10 cellular contexts compared by ENCODE assay signal in the genomic region with DNA sequence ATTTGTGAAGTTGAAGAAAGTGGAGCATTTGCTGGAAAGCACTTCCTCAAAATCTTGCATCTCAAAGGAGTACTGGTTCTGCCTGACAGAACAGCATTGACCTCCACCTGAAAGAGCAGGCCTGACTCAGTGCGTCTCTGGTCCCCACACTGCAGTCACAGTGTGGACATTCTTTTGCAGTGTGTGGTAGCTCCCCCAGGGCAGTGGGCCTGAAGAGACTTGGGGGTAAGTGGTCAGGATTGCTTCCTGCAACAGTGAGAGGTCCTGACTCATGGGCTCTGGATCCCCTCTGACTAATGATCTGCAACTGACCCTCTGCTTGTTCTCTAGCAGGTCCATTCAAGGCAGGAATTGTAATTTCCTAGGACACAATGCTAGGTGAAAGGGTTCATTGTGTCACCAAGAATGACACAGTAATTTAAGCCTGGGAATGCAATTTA.
DNase-seq lines count a peak whose midpoint lies in the region; ATAC-seq lines count a peak whose summit lies in the region.
"Had no signal": no experiment of that assay in that cellular context is flagged by ENCODE, and none has a peak within 500 bp of the region (broad histone marks: within the 10 kb centered on the region; RNA-seq: fewer than 3 reads in every experiment).

No MANE protein-coding gene starts in this region.

- H3K4me3 ChIP-seq in SJSA1 (no peak overlapping the region), mesodermal cell (ENCODE audit: extremely low read depth, insufficient read depth, low read length, poor library complexity, severe bottlenecking) (no peak overlapping the region)

- DNase-seq in SJSA1 (ENCODE audit: low read depth in 1 of 2, low spot score in 2 of 2) (peak; percentile 84 to 93), immature natural killer cell (no peak), D341Med (ENCODE audit: low spot score) (no peak), NCI-H1417 (lab: John Stamatoyannopoulos, UW) (no peak)
- DNase-seq in central memory CD4-positive, alpha-beta T cell, result no peak
- DNase-seq: SHP77 treated with DMSO at 0.1 percent for 48 hours had no signal

- H3K4me1 ChIP-seq in SJSA1 (replicated peaks), result peaks cover 40% of the 10 kb centered on the region
- H3K4me1 ChIP-seq in mesodermal cell (ENCODE audit: control insufficient read depth, insufficient read depth, low read length, poor library complexity, severe bottlenecking), result peaks cover 26% of the 10 kb centered on the region

- peaks cover 3 to 8% (median 4%) of the 10 kb centered on the region in 6 donors for H3K9me3 Mint-ChIP-seq in immature natural killer cell

- peak; percentile 32 for ATAC-seq in GM18873 (IDR thresholded peaks at IDR 0.05; ENCODE audit: low FRiP score, unreplicated experiment)
- peak; percentile 57 for ATAC-seq in HG02884 (IDR thresholded peaks at IDR 0.05; ENCODE audit: unreplicated experiment)

- no peaks in the 10 kb centered on the region for H3K4me1 Mint-ChIP-seq in immature natural killer cell

- H3K9me3 ChIP-seq in SJSA1 (replicated peaks) (no peaks in the 10 kb centered on the region), mesodermal cell (ENCODE audit: control insufficient read depth, low read length) (no peaks in the 10 kb centered on the region)
- H3K9me3 ChIP-seq: neutrophil had no signal

- H3K4me3 Mint-ChIP-seq in immature natural killer cell, result no peak overlapping the region

- no peaks in the 10 kb centered on the region for H3K36me3 Mint-ChIP-seq in immature natural killer cell

- H3K36me3 ChIP-seq in SJSA1 (no peaks in the 10 kb centered on the region), mesodermal cell (ENCODE audit: control insufficient read depth, insufficient read depth, low read length) (no peaks in the 10 kb centered on the region)
- H3K36me3 ChIP-seq: neutrophil had no signal

- WGBS in mesodermal cell (ENCODE audit: insufficient coverage in 2 of 2), 2 experiments, result 33 to 86% methylated on average over 1 of the region's 1 CpG

- H3K27ac ChIP-seq in SJSA1 (peak overlapping the region; percentile 71), mesodermal cell (ENCODE audit: low read depth, low read length, severe bottlenecking) (peak overlapping the region; percentile 74)
- H3K27ac ChIP-seq: neutrophil had no signal

- H3K27ac Mint-ChIP-seq in immature natural killer cell, result no peak overlapping the region

- no peaks in the 10 kb centered on the region for H3K27me3 Mint-ChIP-seq in immature natural killer cell (ENCODE audit: low read depth in 3 of 3)

- no peaks in the 10 kb centered on the region for H3K27me3 ChIP-seq in SJSA1 (replicated peaks)
- H3K27me3 ChIP-seq: neutrophil had no signal

Comparison
In these comparisons a context has a peak if more than half of its experiments do, and no peak if none do; other contexts are left out.
1. DNase-seq: peak in SJSA1 (2 of 2); none in immature natural killer cell (0 of 3), D341Med (single experiment), NCI-H1417 (0 of 3) and central memory CD4-positive, alpha-beta T cell (single experiment).